21 cellular contexts compared by ENCODE assay signal in the genomic region with DNA sequence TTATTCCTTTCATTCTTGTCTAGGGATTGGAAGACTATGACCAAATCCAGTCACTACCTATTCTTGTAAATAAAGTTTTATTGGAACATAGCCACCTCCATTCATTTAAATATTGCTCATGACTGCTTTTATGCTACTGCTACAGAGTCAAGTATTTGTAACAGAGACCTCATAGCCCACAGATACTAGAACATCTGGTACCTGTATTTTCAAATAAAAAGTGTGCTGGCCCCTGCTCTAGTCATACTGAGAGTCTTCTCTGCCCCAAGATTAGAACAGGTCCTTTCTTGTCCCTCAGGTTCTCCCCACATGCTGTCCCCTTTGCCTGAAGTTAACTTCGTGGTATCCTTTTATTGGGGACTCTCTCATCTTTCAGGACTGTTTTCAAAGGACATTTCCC.
DNase-seq lines count a peak whose midpoint lies in the region; ATAC-seq, FAIRE-seq and TF ChIP-seq lines count a peak whose summit lies in the region.
"Had no signal": no experiment of that assay in that cellular context is flagged by ENCODE, and none has a peak within 500 bp of the region (broad histone marks: within the 10 kb centered on the region; RNA-seq: fewer than 3 reads in every experiment).

No MANE protein-coding gene starts in this region.

- peak; percentile 4 for FAIRE-seq in HTR-8/SVneo (lab: Jason Lieb, UNC)
- peak; percentile 61 for FAIRE-seq in urothelium cell line (lab: Jason Lieb, UNC)
- FAIRE-seq: A549, D721Med, H54 had no signal

- ATAC-seq in GM18508 (IDR thresholded peaks at IDR 0.05; ENCODE audit: insufficient read depth, unreplicated experiment): peak; percentile 71
- ATAC-seq: A549 had no signal

- no peak for TF ChIP-seq CTCF in GM10266 (IDR thresholded peaks at IDR 0.05; ENCODE audit: control insufficient read depth, insufficient read depth, low read depth, missing control alignments)

- DNase-seq in HTR-8/SVneo (ENCODE audit: insufficient read length, low spot score): no peak
- peak; percentile 12 for DNase-seq in left kidney (ENCODE audit: low read depth, low spot score)
- DNase-seq in urothelium cell line (ENCODE audit: low spot score): no peak
- no peak for DNase-seq in NCI-H774 (lab: John Stamatoyannopoulos, UW)
- DNase-seq in SIG-M5 (lab: John Stamatoyannopoulos, UW): no peak
- DNase-seq in GM10266 (ENCODE audit: extremely low spot score): no peak
- DNase-seq: 8988T; ACHN; AML-193; BE2C; CD4-positive, alpha-beta T cell; CD8-positive, alpha-beta memory T cell; DMS53; DMS79 treated with DMSO at 0.1 percent for 48 hours; GF-D8; GOT3; HFFc6 had no signal
